ENCODE assay signal across 21 cellular contexts in genomic region chr22:33477131-33478111, GRCh38.
DNase-seq lines count a peak whose midpoint lies in the region; FAIRE-seq and TF ChIP-seq lines count a peak whose summit lies in the region.
"Had no signal": no experiment of that assay in that cellular context is flagged by ENCODE, and none has a peak within 500 bp of the region (broad histone marks: within the 10 kb centered on the region; RNA-seq: fewer than 3 reads in every experiment).

No MANE protein-coding gene starts in this region.

- H3K27ac ChIP-seq in HEK293 (ENCODE audit: extremely low read depth, low read depth, low read length) (no peak overlapping the region), astrocyte (ENCODE audit: low read depth, low read length) (peak overlapping the region; percentile 26), muscle layer of duodenum (ENCODE audit: low read length) (peak overlapping the region; percentile 40), mammary epithelial cell (ENCODE audit: insufficient read depth, low read depth, low read length) (no peak overlapping the region)
- H3K27ac ChIP-seq: ovary, thyroid gland had no signal

- no peaks in the 10 kb centered on the region for H3K79me2 ChIP-seq in astrocyte (ENCODE audit: insufficient read depth, low read length)
- H3K79me2 ChIP-seq in mammary epithelial cell (ENCODE audit: insufficient read depth, low read length) = no peaks in the 10 kb centered on the region

- H3K27me3 Mint-ChIP-seq in astrocyte (ENCODE audit: low read depth, unreplicated experiment) (no peaks in the 10 kb centered on the region), type B pancreatic cell (no peaks in the 10 kb centered on the region)
- H3K27me3 Mint-ChIP-seq: B cell; stimulated activated naive B cell treated with anti-CD40 and anti-IgM and Interleukin-4, amounts not matched to agents 10 μg/mL and 1 μg/mL and 100 μg/mL, for 72 hours had no signal

- H3K9me3 Mint-ChIP-seq in astrocyte (ENCODE audit: unreplicated experiment) = no peaks in the 10 kb centered on the region
- no peaks in the 10 kb centered on the region for H3K9me3 Mint-ChIP-seq in type B pancreatic cell
- H3K9me3 Mint-ChIP-seq: activated T-cell treated with anti-CD3 and anti-CD28 coated beads, Interleukin-2, amount 50 U/mL, for 4 hours; naive B cell; stimulated activated naive B cell treated with anti-CD40 and anti-IgM and Interleukin-4, amounts not matched to agents 10 μg/mL and 1 μg/mL and 100 μg/mL, for 72 hours had no signal

- no peak overlapping the region for H3K4me3 Mint-ChIP-seq in astrocyte (ENCODE audit: unreplicated experiment)
- H3K4me3 Mint-ChIP-seq in type B pancreatic cell = peak overlapping the region; percentile 54
- H3K4me3 Mint-ChIP-seq: activated CD8-positive, alpha-beta T cell treated with anti-CD3 and anti-CD28 coated beads, Interleukin-2, amount 10 ng/mL, durations not matched to agents 7 days and 5 days; activated T-cell treated with anti-CD3 and anti-CD28 coated beads, Interleukin-2, amount 50 U/mL, for 4 hours; B cell; naive B cell; stimulated activated naive B cell treated with anti-CD40 and anti-IgM and Interleukin-4, amounts not matched to agents 10 μg/mL and 1 μg/mL and 100 μg/mL, for 72 hours; T-helper 2 cell treated with Interferon-gamma antibody and Interleukin-4, amounts not matched to agents 5 μg/mL and 100 μg/mL, for 36 hours had no signal

- H3K27me3 ChIP-seq in astrocyte (ENCODE audit: insufficient read depth, low read length) = no peaks in the 10 kb centered on the region
- no peaks in the 10 kb centered on the region for H3K27me3 ChIP-seq in muscle layer of duodenum (ENCODE audit: low read depth, low read length)
- no peaks in the 10 kb centered on the region for H3K27me3 ChIP-seq in mammary epithelial cell (ENCODE audit: insufficient read depth, low read length)
- H3K27me3 ChIP-seq: ovary, thyroid gland had no signal

- H2AFZ ChIP-seq in astrocyte (ENCODE audit: low read depth, low read length) = peak overlapping the region; percentile 12
- H2AFZ ChIP-seq in mammary epithelial cell (ENCODE audit: low read depth, low read length) = no peak overlapping the region

- peak overlapping the region; percentile 56 for H3K9ac ChIP-seq in astrocyte (ENCODE audit: low read length)
- no peak overlapping the region for H3K9ac ChIP-seq in mammary epithelial cell (ENCODE audit: insufficient read depth, low read length)

- in situ Hi-C loops in mammary epithelial cell (cut with MboI; ENCODE audit: low sequenced_read_pairs in 2 of 2) = no loop called here

- FAIRE-seq in astrocyte (lab: Jason Lieb, UNC) = no peak
- FAIRE-seq: K562 had no signal

- intact Hi-C loops in mammary epithelial cell (cut with micrococcal nuclease) = no loop called here

- H3K4me3 ChIP-seq in HEK293 (ENCODE audit: low read depth, low read length) (no peak overlapping the region), astrocyte (ENCODE audit: insufficient read depth, low read depth, low read length) (no peak overlapping the region), muscle layer of duodenum (ENCODE audit: low read depth in 1 of 2, low read length in 2 of 2) (no peak overlapping the region), mammary epithelial cell (replicated peaks in 1 of 3; ENCODE audit: insufficient read depth in 1 of 3, low read depth in 2 of 3, low read length in 3 of 3) (no peak overlapping the region)
- H3K4me3 ChIP-seq: K562, ovary, thyroid gland had no signal

- H3K36me3 Mint-ChIP-seq in astrocyte (ENCODE audit: low read depth, unreplicated experiment) (no peaks in the 10 kb centered on the region), type B pancreatic cell (no peaks in the 10 kb centered on the region)
- H3K36me3 Mint-ChIP-seq: naive B cell had no signal

- H4K20me1 ChIP-seq in astrocyte (ENCODE audit: insufficient read depth, low read length) (no peaks in the 10 kb centered on the region), mammary epithelial cell (ENCODE audit: insufficient read depth, low read length) (no peaks in the 10 kb centered on the region)

- peaks cover 20% of the 10 kb centered on the region for H3K4me1 Mint-ChIP-seq in astrocyte (ENCODE audit: low read depth, unreplicated experiment)
- H3K4me1 Mint-ChIP-seq in type B pancreatic cell (ENCODE audit: unreplicated experiment) = peaks cover 42% of the 10 kb centered on the region

- TF ChIP-seq CTCF in HEK293 (tag by site-specific recombination; IDR thresholded peaks at IDR 0.05) (no peak), astrocyte (IDR thresholded peaks at IDR 0.05; ENCODE audit: insufficient read depth, low read depth, low read length) (no peak), type B pancreatic cell (conservative IDR thresholded peaks at IDR 0.05) (no peak), mammary epithelial cell (conservative IDR thresholded peaks at IDR 0.05 in 1 of 2, IDR thresholded peaks at IDR 0.05 in 1 of 2; ENCODE audit: extremely low read depth in 1 of 2, insufficient read depth in 1 of 2, low read depth in 1 of 2, low read length in 2 of 2) (no peak)

- CTCF ChIA-PET in HEK293 (lab: Yijun Ruan, JAX) = no interaction called here
- CTCF ChIA-PET in mammary epithelial cell (lab: Charles Lee; ENCODE audit: low non-redundant PET) = no interaction called here

- H3K36me3 ChIP-seq in HEK293 (ENCODE audit: control insufficient read depth in 2 of 2, insufficient read depth in 1 of 2, low read length in 2 of 2) (no peaks in the 10 kb centered on the region), astrocyte (ENCODE audit: insufficient read depth, low read length) (no peaks in the 10 kb centered on the region), muscle layer of duodenum (ENCODE audit: control insufficient read depth in 1 of 2, insufficient read depth in 2 of 2, low read length in 2 of 2) (no peaks in the 10 kb centered on the region), mammary epithelial cell (ENCODE audit: insufficient read depth, low read length) (no peaks in the 10 kb centered on the region)
- H3K36me3 ChIP-seq: ovary, thyroid gland had no signal

- H3K27ac Mint-ChIP-seq in astrocyte (ENCODE audit: unreplicated experiment) (no peak overlapping the region), type B pancreatic cell (peak overlapping the region; percentile 83)
- H3K27ac Mint-ChIP-seq: activated CD8-positive, alpha-beta T cell treated with anti-CD3 and anti-CD28 coated beads, Interleukin-2, amount 10 ng/mL, durations not matched to agents 7 days and 5 days; B cell; stimulated activated naive B cell treated with anti-CD40 and anti-IgM and Interleukin-4, amounts not matched to agents 10 μg/mL and 1 μg/mL and 100 μg/mL, for 72 hours; T-helper 2 cell treated with Interferon-gamma antibody and Interleukin-4, amounts not matched to agents 5 μg/mL and 100 μg/mL, for 36 hours had no signal

- POLR2A ChIA-PET in HEK293 (lab: Yijun Ruan, JAX) = no interaction called here

- H3K4me1 ChIP-seq in HEK293 (ENCODE audit: control insufficient read depth, insufficient read depth, low read length) (peaks cover 9% of the 10 kb centered on the region), astrocyte (ENCODE audit: insufficient read depth, low read length) (peaks cover 19% of the 10 kb centered on the region), muscle layer of duodenum (ENCODE audit: control insufficient read depth in 1 of 2, insufficient read depth in 2 of 2, low read length in 2 of 2) (peaks cover 0 to 15% of the 10 kb centered on the region in 2 donors), mammary epithelial cell (ENCODE audit: insufficient read depth, low read length) (no peaks in the 10 kb centered on the region)
- H3K4me1 ChIP-seq: thyroid gland had no signal

- WGBS in mammary epithelial cell (ENCODE audit: low coverage, missing lambda C conversion rate) = 45% methylated on average over 13 of the region's 13 CpGs

- H3K9me3 ChIP-seq in HEK293 (ENCODE audit: control insufficient read depth, insufficient read depth, low read depth, low read length) (no peaks in the 10 kb centered on the region), astrocyte (ENCODE audit: insufficient read depth, low read depth, low read length) (no peaks in the 10 kb centered on the region), muscle layer of duodenum (ENCODE audit: control insufficient read depth in 1 of 2, low read length in 2 of 2) (no peaks in the 10 kb centered on the region), mammary epithelial cell (replicated peaks; ENCODE audit: insufficient read depth, low read length) (peaks cover 3% of the 10 kb centered on the region)
- H3K9me3 ChIP-seq: ovary, thyroid gland had no signal

- H3K4me2 ChIP-seq in astrocyte (ENCODE audit: low read length) (peak overlapping the region; percentile 71), mammary epithelial cell (ENCODE audit: insufficient read depth, low read depth, low read length) (no peak overlapping the region)

- dilution Hi-C loops in mammary epithelial cell (cut with HindIII; ENCODE audit: low sequenced_read_pairs) = no loop called here

- BruUV-seq in mammary epithelial cell (replicated peaks; lab: Mats Ljungman, UMichigan) = no TSS peak

- DNase-seq in astrocyte (ENCODE audit: low read depth) (peak; percentile 71), type B pancreatic cell (ENCODE audit: extremely low spot score, unreplicated experiment) (no peak), NCI-H526 (lab: John Stamatoyannopoulos, UW) (no peak), mammary epithelial cell (no peak)
- no peak for DNase-seq in activated CD4-positive, alpha-beta T cell treated with anti-CD3 and anti-CD28 coated beads for 1 hour
- DNase-seq: activated CD4-positive, CD25-positive, alpha-beta regulatory T cell; activated CD8-positive, alpha-beta T cell treated with anti-CD3 and anti-CD28 coated beads, Interleukin-2, amount 10 ng/mL, durations not matched to agents 7 days and 5 days; activated naive CD4-positive, alpha-beta T cell treated with Interleukin-2 at 50 U/mL for 16 hours; activated T-cell treated with anti-CD3 and anti-CD28 coated beads, Interleukin-2, amount 50 U/mL, for 4 hours; amniotic stem cell; central memory CD4-positive, alpha-beta T cell; naive B cell; NCI-H1694; ovary; stimulated activated naive B cell treated with anti-CD40 and anti-IgM and Interleukin-4, amounts not matched to agents 10 μg/mL and 1 μg/mL and 100 μg/mL, for 72 hours; thyroid gland had no signal

TF ChIP-seq in HEK293, 187 proteins besides CTCF, POLR2A, EP300 and RAD21:
- TF ChIP-seq ZNF639 (tag by site-specific recombination; IDR thresholded peaks at IDR 0.05) (no peak), GLIS2 (tag by site-specific recombination; IDR thresholded peaks at IDR 0.05) (no peak), SP7 (tag by site-specific recombination; IDR thresholded peaks at IDR 0.05) (0 out of 2 replicates have a peak, but pooled peaks have one; percentile 50)

Comparison
In these comparisons a context has a peak if more than half of its experiments do, and no peak if none do; other contexts are left out.
1. H3K27ac ChIP-seq: peak in astrocyte (single experiment) and muscle layer of duodenum (single experiment); none in HEK293 (single experiment) and mammary epithelial cell (single experiment).